ENCODE assay signal across 9 cellular contexts in the genomic region with DNA sequence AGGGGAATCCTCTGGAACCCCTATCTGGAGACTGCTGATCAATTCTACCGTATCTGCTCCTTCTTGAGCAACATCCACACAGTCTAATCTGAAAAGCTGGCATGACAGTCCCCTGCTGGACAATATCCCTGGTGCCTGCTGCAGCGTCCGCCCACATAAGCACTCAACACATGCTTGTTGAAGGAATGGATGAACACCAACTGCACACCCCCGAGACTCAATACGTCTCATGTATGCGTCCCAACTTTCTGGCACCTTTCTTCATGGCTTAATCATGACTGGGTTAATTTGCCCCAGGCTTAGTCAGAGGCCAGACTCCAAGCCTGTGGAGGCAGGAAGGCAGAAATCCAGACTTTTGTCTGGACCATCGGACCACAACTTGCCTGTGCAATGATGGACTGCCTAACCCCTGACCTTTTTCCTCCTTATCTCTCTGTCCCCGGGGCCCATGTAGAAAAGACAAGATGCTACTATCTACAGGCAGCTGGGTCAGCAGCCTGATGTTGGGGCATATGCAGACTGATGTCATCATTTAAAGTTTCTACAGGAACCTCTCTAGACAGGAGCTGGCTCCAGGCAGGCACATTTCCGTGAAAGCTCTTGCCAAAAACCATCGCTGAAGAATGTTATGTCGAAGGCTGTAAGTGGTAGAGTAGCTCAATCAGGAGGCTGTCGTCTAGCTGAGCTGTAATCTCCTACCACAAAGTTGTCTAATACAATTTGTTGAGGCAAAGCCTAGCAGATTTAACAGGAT.
DNase-seq lines count a peak whose midpoint lies in the region; ATAC-seq, FAIRE-seq and TF ChIP-seq lines count a peak whose summit lies in the region.
"Had no signal": no experiment of that assay in that cellular context is flagged by ENCODE, and none has a peak within 500 bp of the region (broad histone marks: within the 10 kb centered on the region; RNA-seq: fewer than 3 reads in every experiment).

No MANE protein-coding gene starts in this region.

- TF ChIP-seq CTCF in pancreas (IDR thresholded peaks at IDR 0.05) (peak in 1 of 4 donors; percentile 7), colonic mucosa (IDR thresholded peaks at IDR 0.05) (no peak), suprapubic skin (IDR thresholded peaks at IDR 0.05) (no peak)

- peak in 3 of 4 donors; percentile 60 to 70 (median 66) for ATAC-seq in pancreas
- no peak for ATAC-seq in HG02763 (IDR thresholded peaks at IDR 0.05; ENCODE audit: unreplicated experiment)

- 66 to 68% methylated on average over 12 of the region's 12 CpGs for WGBS in pancreas, 2 donors
- 60% methylated on average over 10 of the region's 12 CpGs for WGBS in suprapubic skin

- H3K9ac ChIP-seq in colonic mucosa (ENCODE audit: low read depth in 2 of 2, low read length in 2 of 2): no peak overlapping the region

- intact Hi-C loops in pancreas (cut with DNase I): no loop called here
- intact Hi-C loops in colonic mucosa (cut with DNase I): no loop called here

- no peak for TF ChIP-seq EP300 in suprapubic skin (IDR thresholded peaks at IDR 0.05)

- H3K4me3 ChIP-seq in SJCRH30 (no peak overlapping the region), pancreas (no peak overlapping the region), colonic mucosa (no peak overlapping the region), suprapubic skin (no peak overlapping the region)

- H3K9me3 ChIP-seq in SJCRH30 (replicated peaks): no peaks in the 10 kb centered on the region
- H3K9me3 ChIP-seq in pancreas: no peaks in the 10 kb centered on the region
- no peaks in the 10 kb centered on the region for H3K9me3 ChIP-seq in colonic mucosa
- H3K9me3 ChIP-seq in suprapubic skin: no peaks in the 10 kb centered on the region

- no peak for TF ChIP-seq POLR2A in suprapubic skin (IDR thresholded peaks at IDR 0.05)

- FAIRE-seq in G401.6 (lab: Jason Lieb, UNC) (peak; percentile 8), pancreas (lab: Jason Lieb, UNC) (no peak)

- H3K27ac ChIP-seq in SJCRH30: peak overlapping the region; percentile 71
- peak overlapping the region in 1 of 4 donors; percentile 5 for H3K27ac ChIP-seq in pancreas
- H3K27ac ChIP-seq in colonic mucosa: no peak overlapping the region
- no peak overlapping the region for H3K27ac ChIP-seq in suprapubic skin

- H3K36me3 ChIP-seq in SJCRH30 (no peaks in the 10 kb centered on the region), pancreas (no peaks in the 10 kb centered on the region), colonic mucosa (no peaks in the 10 kb centered on the region), suprapubic skin (no peaks in the 10 kb centered on the region)

- H3K27me3 ChIP-seq in SJCRH30 (no peaks in the 10 kb centered on the region), pancreas (no peaks in the 10 kb centered on the region), colonic mucosa (no peaks in the 10 kb centered on the region), suprapubic skin (no peaks in the 10 kb centered on the region)

- peak; percentile 57 to 64 for DNase-seq in SJCRH30
- DNase-seq in fibroblast of peridontal ligament (ENCODE audit: extremely low read depth): peak; percentile 94
- no peak for DNase-seq in pancreas
- DNase-seq in NCI-H345 (lab: John Stamatoyannopoulos, UW): no peak
- no peak for DNase-seq in colonic mucosa
- no peak for DNase-seq in suprapubic skin (ENCODE audit: low spot score in 2 of 2)
- DNase-seq: NCI-H187 treated with DMSO at 0.1 percent for 48 hours had no signal

- H3K4me1 ChIP-seq in SJCRH30: peaks cover 20% of the 10 kb centered on the region
- H3K4me1 ChIP-seq in pancreas: no peaks in the 10 kb centered on the region
- H3K4me1 ChIP-seq in colonic mucosa: no peaks in the 10 kb centered on the region
- H3K4me1 ChIP-seq in suprapubic skin: peaks cover 10% of the 10 kb centered on the region

Comparison
In these comparisons a context has a peak if more than half of its experiments do, and no peak if none do; other contexts are left out.
1. DNase-seq: peak in SJCRH30 (2 of 2) and fibroblast of peridontal ligament (single experiment); none in pancreas (0 of 6), NCI-H345 (single experiment), colonic mucosa (single experiment) and suprapubic skin (0 of 2).